ENCODE assay signal across 15 cellular contexts in the genomic region with DNA sequence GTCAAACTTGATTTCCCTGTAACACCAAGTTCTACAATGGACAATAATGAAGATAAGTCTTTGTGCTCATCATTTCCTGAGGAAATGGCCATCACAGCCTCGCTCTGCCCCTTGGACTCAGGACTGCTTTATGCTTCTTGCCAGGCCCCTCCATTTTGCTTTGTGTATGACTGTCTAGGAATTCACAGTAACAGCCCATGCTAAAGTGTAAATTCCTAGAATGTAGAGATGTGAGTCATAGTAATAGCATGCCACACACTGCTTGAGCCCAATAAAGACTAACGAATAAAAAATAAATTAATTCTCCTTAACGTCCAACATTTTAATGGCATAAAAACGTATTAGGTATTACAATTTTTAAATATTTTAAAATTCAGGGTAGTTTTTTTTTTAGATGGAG.
"Had no signal": no experiment of that assay in that cellular context is flagged by ENCODE, and none has a peak within 500 bp of the region (broad histone marks: within the 10 kb centered on the region; RNA-seq: fewer than 3 reads in every experiment).

No MANE protein-coding gene starts in this region.

- H3K36me3 ChIP-seq: left ventricle myocardium inferior had no signal

- ATAC-seq: activated CD4-positive, alpha-beta T cell treated with anti-CD3 and anti-CD28 coated beads for 36 hours; activated CD8-positive, alpha-beta T cell treated with anti-CD3 and anti-CD28 coated beads, Interleukin-2, amount 10 ng/mL, durations not matched to agents 7 days and 5 days had no signal

- H3K27ac Mint-ChIP-seq: activated CD4-positive, alpha-beta T cell treated with anti-CD3 and anti-CD28 coated beads for 36 hours; activated CD8-positive, alpha-beta T cell treated with anti-CD3 and anti-CD28 coated beads, Interleukin-2, amount 10 ng/mL, durations not matched to agents 7 days and 5 days; brain; endodermal cell; nephron progenitor cell had no signal

- H3K4me3 ChIP-seq: left ventricle myocardium inferior had no signal

- H3K9me3 ChIP-seq: left ventricle myocardium inferior had no signal

- H3K9me3 Mint-ChIP-seq: brain, endodermal cell, nephron progenitor cell had no signal

- H3K27me3 Mint-ChIP-seq: activated CD4-positive, alpha-beta T cell treated with anti-CD3 and anti-CD28 coated beads for 36 hours; brain had no signal

- H3K4me1 Mint-ChIP-seq: activated CD4-positive, alpha-beta T cell treated with anti-CD3 and anti-CD28 coated beads for 36 hours; endodermal cell; nephron progenitor cell had no signal

- H3K4me3 Mint-ChIP-seq: activated CD4-positive, alpha-beta T cell treated with anti-CD3 and anti-CD28 coated beads for 36 hours; activated CD8-positive, alpha-beta T cell treated with anti-CD3 and anti-CD28 coated beads, Interleukin-2, amount 10 ng/mL, durations not matched to agents 7 days and 5 days; brain; endodermal cell; nephron progenitor cell had no signal

- H3K27ac ChIP-seq: left ventricle myocardium inferior, VCaP had no signal

- DNase-seq: activated CD4-positive, alpha-beta T cell treated with anti-CD3 and anti-CD28 coated beads for 36 hours; activated CD8-positive, alpha-beta memory T cell treated with anti-CD3 and anti-CD28 coated beads, Interleukin-2, amount 50 U/mL, for 48 hours; activated CD8-positive, alpha-beta T cell treated with anti-CD3 and anti-CD28 coated beads, Interleukin-2, amount 10 ng/mL, durations not matched to agents 7 days and 5 days; activated naive CD4-positive, alpha-beta T cell treated with Interleukin-2 at 50 U/mL for 16 hours; cerebellar nuclear complex; dermis blood vessel endothelial cell; endodermal cell; erythroblast; left ventricle myocardium inferior; mesendoderm; nephron progenitor cell; stimulated activated CD4-positive, alpha-beta T cell treated with anti-CD3 and anti-CD28 coated beads, Interleukin-15, amount 100 ng/mL, for 24 hours; T-helper 9 cell had no signal

- H3K36me3 Mint-ChIP-seq: brain had no signal
